Comparison of ENCODE assay signal across 2 cellular contexts in the genomic region with DNA sequence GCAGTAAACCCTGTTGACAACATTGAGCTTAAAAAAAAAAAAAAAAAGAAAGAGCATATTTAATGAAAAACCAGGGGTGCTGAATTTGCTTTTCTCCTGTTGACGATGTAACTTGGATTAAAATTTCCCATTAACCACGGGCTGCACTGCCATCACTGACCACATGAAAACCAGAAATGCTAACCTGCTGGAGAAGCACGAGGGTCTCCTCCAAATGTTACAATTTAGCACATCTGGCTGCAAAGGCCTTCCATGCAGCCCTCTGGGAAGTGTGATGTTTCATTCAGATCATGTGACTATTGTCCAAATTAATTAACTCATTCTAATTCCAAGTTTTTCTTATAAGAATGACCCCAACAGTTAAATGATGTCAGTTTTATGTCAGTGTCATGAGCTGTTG.
TF ChIP-seq lines count a peak whose summit lies in the region.

No MANE protein-coding gene starts in this region.

TF ChIP-seq in HEK293T, 16 proteins besides CTCF, POLR2A, EP300 and RAD21:
- TF ChIP-seq LEF1 (IDR thresholded peaks at IDR 0.05; ENCODE audit: borderline replicate concordance) (no peak), SP1 (IDR thresholded peaks at IDR 0.05) (no peak), SUZ12 (IDR thresholded peaks at IDR 0.05) (no peak), CTBP1 (IDR thresholded peaks at IDR 0.05; ENCODE audit: borderline replicate concordance) (no peak), FOXM1 (IDR thresholded peaks at IDR 0.05; ENCODE audit: borderline replicate concordance) (no peak), FOXA1 (IDR thresholded peaks at IDR 0.05) (no peak), L3MBTL2 (conservative IDR thresholded peaks at IDR 0.05) (no peak), FOXK2 (IDR thresholded peaks at IDR 0.05) (no peak), ELF4 (IDR thresholded peaks at IDR 0.05) (no peak), TARDBP (IDR thresholded peaks at IDR 0.05) (no peak), NFRKB (IDR thresholded peaks at IDR 0.05) (no peak), ZNF384 (IDR thresholded peaks at IDR 0.05) (no peak), HDGF (IDR thresholded peaks at IDR 0.05; ENCODE audit: borderline replicate concordance) (no peak), ARNT (IDR thresholded peaks at IDR 0.05) (no peak), BHLHE40 (IDR thresholded peaks at IDR 0.05; ENCODE audit: borderline replicate concordance) (no peak)
- TF ChIP-seq, protein P1, sequence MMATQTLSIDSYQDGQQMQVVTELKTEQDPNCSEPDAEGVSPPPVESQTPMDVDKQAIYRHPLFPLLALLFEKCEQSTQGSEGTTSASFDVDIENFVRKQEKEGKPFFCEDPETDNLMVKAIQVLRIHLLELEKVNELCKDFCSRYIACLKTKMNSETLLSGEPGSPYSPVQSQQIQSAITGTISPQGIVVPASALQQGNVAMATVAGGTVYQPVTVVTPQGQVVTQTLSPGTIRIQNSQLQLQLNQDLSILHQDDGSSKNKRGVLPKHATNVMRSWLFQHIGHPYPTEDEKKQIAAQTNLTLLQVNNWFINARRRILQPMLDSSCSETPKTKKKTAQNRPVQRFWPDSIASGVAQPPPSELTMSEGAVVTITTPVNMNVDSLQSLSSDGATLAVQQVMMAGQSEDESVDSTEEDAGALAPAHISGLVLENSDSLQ (IDR thresholded peaks at IDR 0.05), result no peak

TF ChIP-seq in K562, 482 proteins besides CTCF, POLR2A, EP300 and RAD21:
- TF ChIP-seq, protein P2, sequence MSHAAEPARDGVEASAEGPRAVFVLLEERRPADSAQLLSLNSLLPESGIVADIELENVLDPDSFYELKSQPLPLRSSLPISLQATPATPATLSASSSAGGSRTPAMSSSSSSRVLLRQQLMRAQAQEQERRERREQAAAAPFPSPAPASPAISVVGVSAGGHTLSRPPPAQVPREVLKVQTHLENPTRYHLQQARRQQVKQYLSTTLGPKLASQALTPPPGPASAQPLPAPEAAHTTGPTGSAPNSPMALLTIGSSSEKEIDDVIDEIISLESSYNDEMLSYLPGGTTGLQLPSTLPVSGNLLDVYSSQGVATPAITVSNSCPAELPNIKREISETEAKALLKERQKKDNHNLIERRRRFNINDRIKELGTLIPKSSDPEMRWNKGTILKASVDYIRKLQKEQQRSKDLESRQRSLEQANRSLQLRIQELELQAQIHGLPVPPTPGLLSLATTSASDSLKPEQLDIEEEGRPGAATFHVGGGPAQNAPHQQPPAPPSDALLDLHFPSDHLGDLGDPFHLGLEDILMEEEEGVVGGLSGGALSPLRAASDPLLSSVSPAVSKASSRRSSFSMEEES (CRISPR knock-in tag; IDR thresholded peaks at IDR 0.05), result peak; percentile 28; the same call in 1 of the 2 replicates
- TF ChIP-seq CBX1 (IDR thresholded peaks at IDR 0.05; ENCODE audit: low read depth), result no peak
- TF ChIP-seq, protein P3, sequence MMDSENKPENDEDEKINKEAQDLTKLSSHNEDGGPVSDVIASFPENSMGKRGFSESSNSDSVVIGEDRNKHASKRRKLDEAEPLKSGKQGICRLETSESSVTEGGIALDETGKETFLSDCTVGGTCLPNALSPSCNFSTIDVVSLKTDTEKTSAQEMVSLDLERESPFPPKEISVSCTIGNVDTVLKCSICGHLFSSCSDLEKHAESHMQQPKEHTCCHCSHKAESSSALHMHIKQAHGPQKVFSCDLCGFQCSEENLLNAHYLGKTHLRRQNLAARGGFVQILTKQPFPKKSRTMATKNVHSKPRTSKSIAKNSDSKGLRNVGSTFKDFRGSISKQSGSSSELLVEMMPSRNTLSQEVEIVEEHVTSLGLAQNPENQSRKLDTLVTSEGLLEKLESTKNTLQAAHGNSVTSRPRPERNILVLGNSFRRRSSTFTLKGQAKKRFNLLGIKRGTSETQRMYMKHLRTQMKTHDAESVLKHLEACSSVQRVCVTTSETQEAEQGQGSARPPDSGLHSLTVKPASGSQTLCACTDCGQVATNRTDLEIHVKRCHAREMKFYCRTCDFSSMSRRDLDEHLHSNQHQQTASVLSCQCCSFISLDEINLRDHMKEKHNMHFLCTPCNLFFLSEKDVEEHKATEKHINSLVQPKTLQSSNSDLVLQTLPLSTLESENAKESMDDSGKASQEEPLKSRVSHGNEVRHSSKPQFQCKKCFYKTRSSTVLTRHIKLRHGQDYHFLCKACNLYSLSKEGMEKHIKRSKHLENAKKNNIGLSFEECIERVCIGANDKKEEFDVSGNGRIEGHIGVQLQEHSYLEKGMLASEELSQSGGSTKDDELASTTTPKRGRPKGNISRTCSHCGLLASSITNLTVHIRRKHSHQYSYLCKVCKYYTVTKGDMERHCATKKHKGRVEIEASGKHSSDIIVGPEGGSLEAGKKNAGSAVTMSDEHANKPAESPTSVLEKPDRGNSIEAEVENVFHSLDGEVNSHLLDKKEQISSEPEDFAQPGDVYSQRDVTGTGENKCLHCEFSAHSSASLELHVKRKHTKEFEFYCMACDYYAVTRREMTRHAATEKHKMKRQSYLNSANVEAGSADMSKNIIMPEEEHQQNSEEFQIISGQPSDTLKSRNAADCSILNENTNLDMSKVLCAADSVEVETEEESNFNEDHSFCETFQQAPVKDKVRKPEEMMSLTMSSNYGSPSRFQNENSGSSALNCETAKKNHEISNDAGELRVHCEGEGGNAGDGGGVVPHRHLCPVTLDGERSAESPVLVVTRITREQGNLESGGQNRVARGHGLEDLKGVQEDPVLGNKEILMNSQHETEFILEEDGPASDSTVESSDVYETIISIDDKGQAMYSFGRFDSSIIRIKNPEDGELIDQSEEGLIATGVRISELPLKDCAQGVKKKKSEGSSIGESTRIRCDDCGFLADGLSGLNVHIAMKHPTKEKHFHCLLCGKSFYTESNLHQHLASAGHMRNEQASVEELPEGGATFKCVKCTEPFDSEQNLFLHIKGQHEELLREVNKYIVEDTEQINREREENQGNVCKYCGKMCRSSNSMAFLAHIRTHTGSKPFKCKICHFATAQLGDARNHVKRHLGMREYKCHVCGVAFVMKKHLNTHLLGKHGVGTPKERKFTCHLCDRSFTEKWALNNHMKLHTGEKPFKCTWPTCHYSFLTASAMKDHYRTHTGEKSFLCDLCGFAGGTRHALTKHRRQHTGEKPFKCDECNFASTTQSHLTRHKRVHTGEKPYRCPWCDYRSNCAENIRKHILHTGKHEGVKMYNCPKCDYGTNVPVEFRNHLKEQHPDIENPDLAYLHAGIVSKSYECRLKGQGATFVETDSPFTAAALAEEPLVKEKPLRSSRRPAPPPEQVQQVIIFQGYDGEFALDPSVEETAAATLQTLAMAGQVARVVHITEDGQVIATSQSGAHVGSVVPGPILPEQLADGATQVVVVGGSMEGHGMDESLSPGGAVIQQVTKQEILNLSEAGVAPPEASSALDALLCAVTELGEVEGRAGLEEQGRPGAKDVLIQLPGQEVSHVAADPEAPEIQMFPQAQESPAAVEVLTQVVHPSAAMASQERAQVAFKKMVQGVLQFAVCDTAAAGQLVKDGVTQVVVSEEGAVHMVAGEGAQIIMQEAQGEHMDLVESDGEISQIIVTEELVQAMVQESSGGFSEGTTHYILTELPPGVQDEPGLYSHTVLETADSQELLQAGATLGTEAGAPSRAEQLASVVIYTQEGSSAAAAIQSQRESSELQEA (IDR thresholded peaks at IDR 0.05; ENCODE audit: low read depth), result no peak
- no peak for TF ChIP-seq TAF7 (tag; IDR thresholded peaks at IDR 0.05)
- TF ChIP-seq ETV5 (CRISPR knock-in tag; IDR thresholded peaks at IDR 0.05; ENCODE audit: low read depth), result no peak
- TF ChIP-seq GATAD2B (IDR thresholded peaks at IDR 0.05; ENCODE audit: borderline replicate concordance), result no peak
- TF ChIP-seq, protein P4, sequence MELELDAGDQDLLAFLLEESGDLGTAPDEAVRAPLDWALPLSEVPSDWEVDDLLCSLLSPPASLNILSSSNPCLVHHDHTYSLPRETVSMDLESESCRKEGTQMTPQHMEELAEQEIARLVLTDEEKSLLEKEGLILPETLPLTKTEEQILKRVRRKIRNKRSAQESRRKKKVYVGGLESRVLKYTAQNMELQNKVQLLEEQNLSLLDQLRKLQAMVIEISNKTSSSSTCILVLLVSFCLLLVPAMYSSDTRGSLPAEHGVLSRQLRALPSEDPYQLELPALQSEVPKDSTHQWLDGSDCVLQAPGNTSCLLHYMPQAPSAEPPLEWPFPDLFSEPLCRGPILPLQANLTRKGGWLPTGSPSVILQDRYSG (tag; conservative IDR thresholded peaks at IDR 0.05; ENCODE audit: low read depth), result no peak
- TF ChIP-seq HDAC8 (tag; IDR thresholded peaks at IDR 0.05), result no peak
